Comparison of ENCODE assay signal across 1 cellular context in the genomic region with DNA sequence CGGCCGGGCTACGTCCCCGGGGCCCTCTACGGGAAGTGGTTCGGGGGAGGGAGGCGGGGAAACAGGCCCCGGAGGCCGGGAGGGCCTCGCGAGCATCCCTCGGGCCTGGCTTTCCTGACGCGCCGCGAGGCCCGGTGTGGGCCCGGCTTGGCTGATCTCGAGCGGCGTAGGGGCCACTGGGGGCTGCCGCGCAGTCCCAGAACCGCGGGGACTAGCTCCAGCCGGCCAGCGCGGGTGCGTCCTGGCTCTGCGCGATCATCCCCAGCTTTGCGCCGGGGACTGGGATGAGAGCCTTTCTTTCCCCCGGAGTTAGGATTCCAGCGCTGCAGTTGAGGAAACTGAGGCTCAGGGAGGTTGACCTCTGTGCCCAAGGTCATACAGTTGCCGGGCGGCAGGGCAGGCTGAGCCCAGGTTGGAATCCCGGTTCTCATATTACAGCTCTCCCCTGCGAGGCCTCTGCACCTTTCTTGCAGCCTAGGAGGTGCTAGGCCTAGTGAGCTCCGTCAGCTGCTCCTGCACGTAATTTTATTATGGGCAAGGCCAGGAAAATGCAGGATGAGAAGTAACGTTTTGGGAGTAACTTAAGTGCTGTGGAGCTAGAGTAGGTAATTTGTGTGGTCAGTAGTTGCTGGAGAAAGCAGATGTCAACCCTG.
TF ChIP-seq lines count a peak whose summit lies in the region.

No MANE protein-coding gene starts in this region.

TF ChIP-seq in GM23338, 12 proteins besides CTCF, POLR2A, EP300 and RAD21 (continued from another document):
- TF ChIP-seq, protein P1, sequence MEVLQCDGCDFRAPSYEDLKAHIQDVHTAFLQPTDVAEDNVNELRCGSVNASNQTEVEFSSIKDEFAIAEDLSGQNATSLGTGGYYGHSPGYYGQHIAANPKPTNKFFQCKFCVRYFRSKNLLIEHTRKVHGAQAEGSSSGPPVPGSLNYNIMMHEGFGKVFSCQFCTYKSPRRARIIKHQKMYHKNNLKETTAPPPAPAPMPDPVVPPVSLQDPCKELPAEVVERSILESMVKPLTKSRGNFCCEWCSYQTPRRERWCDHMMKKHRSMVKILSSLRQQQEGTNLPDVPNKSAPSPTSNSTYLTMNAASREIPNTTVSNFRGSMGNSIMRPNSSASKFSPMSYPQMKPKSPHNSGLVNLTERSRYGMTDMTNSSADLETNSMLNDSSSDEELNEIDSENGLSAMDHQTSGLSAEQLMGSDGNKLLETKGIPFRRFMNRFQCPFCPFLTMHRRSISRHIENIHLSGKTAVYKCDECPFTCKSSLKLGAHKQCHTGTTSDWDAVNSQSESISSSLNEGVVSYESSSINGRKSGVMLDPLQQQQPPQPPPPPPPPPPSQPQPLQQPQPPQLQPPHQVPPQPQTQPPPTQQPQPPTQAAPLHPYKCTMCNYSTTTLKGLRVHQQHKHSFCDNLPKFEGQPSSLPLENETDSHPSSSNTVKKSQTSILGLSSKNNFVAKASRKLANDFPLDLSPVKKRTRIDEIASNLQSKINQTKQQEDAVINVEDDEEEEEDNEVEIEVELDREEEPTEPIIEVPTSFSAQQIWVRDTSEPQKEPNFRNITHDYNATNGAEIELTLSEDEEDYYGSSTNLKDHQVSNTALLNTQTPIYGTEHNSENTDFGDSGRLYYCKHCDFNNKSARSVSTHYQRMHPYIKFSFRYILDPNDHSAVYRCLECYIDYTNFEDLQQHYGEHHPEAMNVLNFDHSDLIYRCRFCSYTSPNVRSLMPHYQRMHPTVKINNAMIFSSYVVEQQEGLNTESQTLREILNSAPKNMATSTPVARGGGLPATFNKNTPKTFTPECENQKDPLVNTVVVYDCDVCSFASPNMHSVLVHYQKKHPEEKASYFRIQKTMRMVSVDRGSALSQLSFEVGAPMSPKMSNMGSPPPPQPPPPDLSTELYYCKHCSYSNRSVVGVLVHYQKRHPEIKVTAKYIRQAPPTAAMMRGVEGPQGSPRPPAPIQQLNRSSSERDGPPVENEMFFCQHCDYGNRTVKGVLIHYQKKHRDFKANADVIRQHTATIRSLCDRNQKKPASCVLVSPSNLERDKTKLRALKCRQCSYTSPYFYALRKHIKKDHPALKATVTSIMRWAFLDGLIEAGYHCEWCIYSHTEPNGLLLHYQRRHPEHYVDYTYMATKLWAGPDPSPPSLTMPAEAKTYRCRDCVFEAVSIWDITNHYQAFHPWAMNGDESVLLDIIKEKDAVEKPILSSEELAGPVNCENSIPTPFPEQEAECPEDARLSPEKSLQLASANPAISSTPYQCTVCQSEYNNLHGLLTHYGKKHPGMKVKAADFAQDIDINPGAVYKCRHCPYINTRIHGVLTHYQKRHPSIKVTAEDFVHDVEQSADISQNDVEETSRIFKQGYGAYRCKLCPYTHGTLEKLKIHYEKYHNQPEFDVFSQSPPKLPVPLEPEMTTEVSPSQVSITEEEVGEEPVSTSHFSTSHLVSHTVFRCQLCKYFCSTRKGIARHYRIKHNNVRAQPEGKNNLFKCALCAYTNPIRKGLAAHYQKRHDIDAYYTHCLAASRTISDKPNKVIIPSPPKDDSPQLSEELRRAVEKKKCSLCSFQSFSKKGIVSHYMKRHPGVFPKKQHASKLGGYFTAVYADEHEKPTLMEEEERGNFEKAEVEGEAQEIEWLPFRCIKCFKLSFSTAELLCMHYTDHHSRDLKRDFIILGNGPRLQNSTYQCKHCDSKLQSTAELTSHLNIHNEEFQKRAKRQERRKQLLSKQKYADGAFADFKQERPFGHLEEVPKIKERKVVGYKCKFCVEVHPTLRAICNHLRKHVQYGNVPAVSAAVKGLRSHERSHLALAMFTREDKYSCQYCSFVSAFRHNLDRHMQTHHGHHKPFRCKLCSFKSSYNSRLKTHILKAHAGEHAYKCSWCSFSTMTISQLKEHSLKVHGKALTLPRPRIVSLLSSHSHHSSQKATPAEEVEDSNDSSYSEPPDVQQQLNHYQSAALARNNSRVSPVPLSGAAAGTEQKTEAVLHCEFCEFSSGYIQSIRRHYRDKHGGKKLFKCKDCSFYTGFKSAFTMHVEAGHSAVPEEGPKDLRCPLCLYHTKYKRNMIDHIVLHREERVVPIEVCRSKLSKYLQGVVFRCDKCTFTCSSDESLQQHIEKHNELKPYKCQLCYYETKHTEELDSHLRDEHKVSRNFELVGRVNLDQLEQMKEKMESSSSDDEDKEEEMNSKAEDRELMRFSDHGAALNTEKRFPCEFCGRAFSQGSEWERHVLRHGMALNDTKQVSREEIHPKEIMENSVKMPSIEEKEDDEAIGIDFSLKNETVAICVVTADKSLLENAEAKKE (CRISPR knock-in tag; IDR thresholded peaks at IDR 0.05): no peak
- TF ChIP-seq, protein P2, sequence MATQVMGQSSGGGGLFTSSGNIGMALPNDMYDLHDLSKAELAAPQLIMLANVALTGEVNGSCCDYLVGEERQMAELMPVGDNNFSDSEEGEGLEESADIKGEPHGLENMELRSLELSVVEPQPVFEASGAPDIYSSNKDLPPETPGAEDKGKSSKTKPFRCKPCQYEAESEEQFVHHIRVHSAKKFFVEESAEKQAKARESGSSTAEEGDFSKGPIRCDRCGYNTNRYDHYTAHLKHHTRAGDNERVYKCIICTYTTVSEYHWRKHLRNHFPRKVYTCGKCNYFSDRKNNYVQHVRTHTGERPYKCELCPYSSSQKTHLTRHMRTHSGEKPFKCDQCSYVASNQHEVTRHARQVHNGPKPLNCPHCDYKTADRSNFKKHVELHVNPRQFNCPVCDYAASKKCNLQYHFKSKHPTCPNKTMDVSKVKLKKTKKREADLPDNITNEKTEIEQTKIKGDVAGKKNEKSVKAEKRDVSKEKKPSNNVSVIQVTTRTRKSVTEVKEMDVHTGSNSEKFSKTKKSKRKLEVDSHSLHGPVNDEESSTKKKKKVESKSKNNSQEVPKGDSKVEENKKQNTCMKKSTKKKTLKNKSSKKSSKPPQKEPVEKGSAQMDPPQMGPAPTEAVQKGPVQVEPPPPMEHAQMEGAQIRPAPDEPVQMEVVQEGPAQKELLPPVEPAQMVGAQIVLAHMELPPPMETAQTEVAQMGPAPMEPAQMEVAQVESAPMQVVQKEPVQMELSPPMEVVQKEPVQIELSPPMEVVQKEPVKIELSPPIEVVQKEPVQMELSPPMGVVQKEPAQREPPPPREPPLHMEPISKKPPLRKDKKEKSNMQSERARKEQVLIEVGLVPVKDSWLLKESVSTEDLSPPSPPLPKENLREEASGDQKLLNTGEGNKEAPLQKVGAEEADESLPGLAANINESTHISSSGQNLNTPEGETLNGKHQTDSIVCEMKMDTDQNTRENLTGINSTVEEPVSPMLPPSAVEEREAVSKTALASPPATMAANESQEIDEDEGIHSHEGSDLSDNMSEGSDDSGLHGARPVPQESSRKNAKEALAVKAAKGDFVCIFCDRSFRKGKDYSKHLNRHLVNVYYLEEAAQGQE (IDR thresholded peaks at IDR 0.05; ENCODE audit: unreplicated experiment): no peak
TF ChIP-seq in GM23338: peak in this region for 0.
